ENCODE assay signal across 1 cellular context in genomic region chr21:29649370-29649963, GRCh38.
A peak's percentile ranks its signal among the peaks of the same experiment; 100 is the strongest.
TF ChIP-seq lines count a peak whose summit lies in the region.

No MANE protein-coding gene starts in this region.

TF ChIP-seq in K562, 482 proteins besides CTCF, POLR2A, EP300 and RAD21 (continued from another document and continues in another):
- TF ChIP-seq MCM5 (IDR thresholded peaks at IDR 0.05; ENCODE audit: low read depth) = no peak
- peak; percentile 82; the same call in 1 of the 2 replicates for TF ChIP-seq CC2D1A (IDR thresholded peaks at IDR 0.05)
- TF ChIP-seq ZNF592 (IDR thresholded peaks at IDR 0.05) = peak; percentile 93
- TF ChIP-seq RBM22 (IDR thresholded peaks at IDR 0.05; ENCODE audit: low read depth, low read length, poor library complexity, severe bottlenecking) = no peak
- TF ChIP-seq ZNF583 (CRISPR knock-in tag; IDR thresholded peaks at IDR 0.05) = peak; percentile 92
- peak; percentile 23; the same call in 1 of the 2 replicates for TF ChIP-seq ZNF445 (CRISPR knock-in tag; IDR thresholded peaks at IDR 0.05; ENCODE audit: low read depth)
- peak; percentile 19 to 53; a peak in 2 of 4 replicates for TF ChIP-seq MAZ (CRISPR knock-in tag; conservative IDR thresholded peaks at IDR 0.05 in 1 of 2, IDR thresholded peaks at IDR 0.05 in 1 of 2)
- no peak for TF ChIP-seq ZNF146 (CRISPR knock-in tag; IDR thresholded peaks at IDR 0.05; ENCODE audit: unreplicated experiment)
- peak in 1 of 2 experiments; percentile 94; a peak in 2 of 4 replicates for TF ChIP-seq ZNF639 (CRISPR knock-in tag; conservative IDR thresholded peaks at IDR 0.05 in 1 of 2, IDR thresholded peaks at IDR 0.05 in 1 of 2)
- TF ChIP-seq STAT5B (CRISPR knock-in tag; IDR thresholded peaks at IDR 0.05) = no peak
- peak; percentile 56 for TF ChIP-seq FOSL1 (tag; conservative IDR thresholded peaks at IDR 0.05)
- no peak for TF ChIP-seq ZNF764 (CRISPR knock-in tag; IDR thresholded peaks at IDR 0.05; ENCODE audit: low read depth)
- TF ChIP-seq SMARCC2 (IDR thresholded peaks at IDR 0.05; ENCODE audit: low read depth) = peak; percentile 83
- no peak for TF ChIP-seq NR0B1 (IDR thresholded peaks at IDR 0.05; ENCODE audit: partially characterized antibody)
- TF ChIP-seq FOXK1 (CRISPR knock-in tag; IDR thresholded peaks at IDR 0.05; ENCODE audit: borderline replicate concordance) = no peak
- TF ChIP-seq MLX (CRISPR knock-in tag; conservative IDR thresholded peaks at IDR 0.05) = no peak
- TF ChIP-seq CREB1 (IDR thresholded peaks at IDR 0.05) = peak; percentile 49; the same call in 1 of the 2 replicates
- no peak for TF ChIP-seq CREB1 (CRISPR knock-in tag; IDR thresholded peaks at IDR 0.05)
- no peak for TF ChIP-seq KAT7 (CRISPR knock-in tag; IDR thresholded peaks at IDR 0.05; ENCODE audit: borderline replicate concordance)
- TF ChIP-seq SMARCB1 (IDR thresholded peaks at IDR 0.05; ENCODE audit: insufficient read length, low read depth) = no peak
- no peak for TF ChIP-seq ZNF511 (CRISPR knock-in tag; IDR thresholded peaks at IDR 0.05)
- no peak for TF ChIP-seq SMAD2 (IDR thresholded peaks at IDR 0.05; ENCODE audit: low read depth, low read length)
- TF ChIP-seq RBM17 (IDR thresholded peaks at IDR 0.05; ENCODE audit: borderline replicate concordance, low read depth, low read length) = no peak
- TF ChIP-seq POLR2B (IDR thresholded peaks at IDR 0.05; ENCODE audit: low read depth, partially characterized antibody) = no peak
- no peak for TF ChIP-seq SP2 (IDR thresholded peaks at IDR 0.05; ENCODE audit: extremely low read depth, low read depth, low read length, poor library complexity, severe bottlenecking)
- TF ChIP-seq, protein P1, sequence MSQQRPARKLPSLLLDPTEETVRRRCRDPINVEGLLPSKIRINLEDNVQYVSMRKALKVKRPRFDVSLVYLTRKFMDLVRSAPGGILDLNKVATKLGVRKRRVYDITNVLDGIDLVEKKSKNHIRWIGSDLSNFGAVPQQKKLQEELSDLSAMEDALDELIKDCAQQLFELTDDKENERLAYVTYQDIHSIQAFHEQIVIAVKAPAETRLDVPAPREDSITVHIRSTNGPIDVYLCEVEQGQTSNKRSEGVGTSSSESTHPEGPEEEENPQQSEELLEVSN (IDR thresholded peaks at IDR 0.05; ENCODE audit: borderline replicate concordance in 1 of 2, extremely low read depth in 1 of 2, insufficient read depth in 1 of 2, insufficient read length in 1 of 2, low read depth in 1 of 2, low read length in 1 of 2, poor library complexity in 1 of 2, severe bottlenecking in 1 of 2) = peak in 1 of 2 experiments; percentile 62
- TF ChIP-seq TAL1 (IDR thresholded peaks at IDR 0.05) = peak; percentile 92
- TF ChIP-seq ZKSCAN8 (CRISPR knock-in tag; IDR thresholded peaks at IDR 0.05) = peak; percentile 90; the same call in 1 of the 2 replicates
- no peak; the same call in 1 of the 2 replicates for TF ChIP-seq ILK (tag; IDR thresholded peaks at IDR 0.05; ENCODE audit: borderline replicate concordance, low read depth)
- no peak for TF ChIP-seq HINFP (tag; conservative IDR thresholded peaks at IDR 0.05; ENCODE audit: low read depth)
- TF ChIP-seq PRMT5 (CRISPR knock-in tag; IDR thresholded peaks at IDR 0.05) = no peak
- TF ChIP-seq POLR2AphosphoS2 (IDR thresholded peaks at IDR 0.05; ENCODE audit: low read length) = no peak
- TF ChIP-seq ETV1 (tag; conservative IDR thresholded peaks at IDR 0.05; ENCODE audit: low read depth) = peak; percentile 100
- TF ChIP-seq, protein P2, sequence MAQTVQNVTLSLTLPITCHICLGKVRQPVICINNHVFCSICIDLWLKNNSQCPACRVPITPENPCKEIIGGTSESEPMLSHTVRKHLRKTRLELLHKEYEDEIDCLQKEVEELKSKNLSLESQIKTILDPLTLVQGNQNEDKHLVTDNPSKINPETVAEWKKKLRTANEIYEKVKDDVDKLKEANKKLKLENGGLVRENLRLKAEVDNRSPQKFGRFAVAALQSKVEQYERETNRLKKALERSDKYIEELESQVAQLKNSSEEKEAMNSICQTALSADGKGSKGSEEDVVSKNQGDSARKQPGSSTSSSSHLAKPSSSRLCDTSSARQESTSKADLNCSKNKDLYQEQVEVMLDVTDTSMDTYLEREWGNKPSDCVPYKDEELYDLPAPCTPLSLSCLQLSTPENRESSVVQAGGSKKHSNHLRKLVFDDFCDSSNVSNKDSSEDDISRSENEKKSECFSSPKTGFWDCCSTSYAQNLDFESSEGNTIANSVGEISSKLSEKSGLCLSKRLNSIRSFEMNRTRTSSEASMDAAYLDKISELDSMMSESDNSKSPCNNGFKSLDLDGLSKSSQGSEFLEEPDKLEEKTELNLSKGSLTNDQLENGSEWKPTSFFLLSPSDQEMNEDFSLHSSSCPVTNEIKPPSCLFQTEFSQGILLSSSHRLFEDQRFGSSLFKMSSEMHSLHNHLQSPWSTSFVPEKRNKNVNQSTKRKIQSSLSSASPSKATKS (CRISPR knock-in tag; IDR thresholded peaks at IDR 0.05) = 0 out of 2 replicates have a peak, but pooled peaks have one; percentile 67
- no peak for TF ChIP-seq NR2C2 (CRISPR knock-in tag; IDR thresholded peaks at IDR 0.05)
- TF ChIP-seq NR2C2 (tag; IDR thresholded peaks at IDR 0.05) = peak; percentile 37; the same call in 1 of the 2 replicates
- no peak for TF ChIP-seq RFX7 (CRISPR knock-in tag; IDR thresholded peaks at IDR 0.05)
- TF ChIP-seq, protein P3, sequence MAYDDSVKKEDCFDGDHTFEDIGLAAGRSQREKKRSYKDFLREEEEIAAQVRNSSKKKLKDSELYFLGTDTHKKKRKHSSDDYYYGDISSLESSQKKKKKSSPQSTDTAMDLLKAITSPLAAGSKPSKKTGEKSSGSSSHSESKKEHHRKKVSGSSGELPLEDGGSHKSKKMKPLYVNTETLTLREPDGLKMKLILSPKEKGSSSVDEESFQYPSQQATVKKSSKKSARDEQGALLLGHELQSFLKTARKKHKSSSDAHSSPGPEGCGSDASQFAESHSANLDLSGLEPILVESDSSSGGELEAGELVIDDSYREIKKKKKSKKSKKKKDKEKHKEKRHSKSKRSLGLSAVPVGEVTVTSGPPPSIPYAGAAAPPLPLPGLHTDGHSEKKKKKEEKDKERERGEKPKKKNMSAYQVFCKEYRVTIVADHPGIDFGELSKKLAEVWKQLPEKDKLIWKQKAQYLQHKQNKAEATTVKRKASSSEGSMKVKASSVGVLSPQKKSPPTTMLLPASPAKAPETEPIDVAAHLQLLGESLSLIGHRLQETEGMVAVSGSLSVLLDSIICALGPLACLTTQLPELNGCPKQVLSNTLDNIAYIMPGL (CRISPR knock-in tag; IDR thresholded peaks at IDR 0.05) = no peak
- peak; percentile 65 for TF ChIP-seq TAF1 (IDR thresholded peaks at IDR 0.05; ENCODE audit: control insufficient read depth, extremely low read depth, insufficient read depth, low read length, severe bottlenecking)
- TF ChIP-seq HMG20A (CRISPR knock-in tag; conservative IDR thresholded peaks at IDR 0.05) = no peak
- TF ChIP-seq SRSF1 (IDR thresholded peaks at IDR 0.05; ENCODE audit: low read depth, low read length) = no peak
- no peak for TF ChIP-seq SUPT5H (IDR thresholded peaks at IDR 0.05)
- TF ChIP-seq ZNF217 (CRISPR knock-in tag; IDR thresholded peaks at IDR 0.05) = no peak
- TF ChIP-seq PTRF (tag; IDR thresholded peaks at IDR 0.05) = no peak
- TF ChIP-seq ATF1 (CRISPR knock-in tag; IDR thresholded peaks at IDR 0.05) = no peak
- TF ChIP-seq ATF1 (tag; IDR thresholded peaks at IDR 0.05) = peak; percentile 73
- TF ChIP-seq SIRT6 (IDR thresholded peaks at IDR 0.05; ENCODE audit: low read depth, low read length) = no peak
- TF ChIP-seq, protein P4, sequence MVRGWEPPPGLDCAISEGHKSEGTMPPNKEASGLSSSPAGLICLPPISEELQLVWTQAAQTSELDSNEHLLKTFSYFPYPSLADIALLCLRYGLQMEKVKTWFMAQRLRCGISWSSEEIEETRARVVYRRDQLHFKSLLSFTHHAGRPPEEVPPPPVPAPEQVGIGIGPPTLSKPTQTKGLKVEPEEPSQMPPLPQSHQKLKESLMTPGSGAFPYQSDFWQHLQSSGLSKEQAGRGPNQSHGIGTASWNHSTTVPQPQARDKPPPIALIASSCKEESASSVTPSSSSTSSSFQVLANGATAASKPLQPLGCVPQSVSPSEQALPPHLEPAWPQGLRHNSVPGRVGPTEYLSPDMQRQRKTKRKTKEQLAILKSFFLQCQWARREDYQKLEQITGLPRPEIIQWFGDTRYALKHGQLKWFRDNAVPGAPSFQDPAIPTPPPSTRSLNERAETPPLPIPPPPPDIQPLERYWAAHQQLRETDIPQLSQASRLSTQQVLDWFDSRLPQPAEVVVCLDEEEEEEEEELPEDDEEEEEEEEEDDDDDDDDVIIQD (CRISPR knock-in tag; IDR thresholded peaks at IDR 0.05) = no peak
- TF ChIP-seq ZNF174 (CRISPR knock-in tag; IDR thresholded peaks at IDR 0.05) = no peak
- peak; percentile 66; the same call in 1 of the 2 replicates for TF ChIP-seq PHB2 (IDR thresholded peaks at IDR 0.05; ENCODE audit: low read depth)
- peak in 1 of 2 experiments; percentile 71; a peak in 1 of 3 replicates for TF ChIP-seq CBX3 (IDR thresholded peaks at IDR 0.05; ENCODE audit: borderline replicate concordance in 1 of 2, low read length in 2 of 2)
